In genomic region chr17:46123607-46124006, GRCh38 we compare ENCODE assay signal across 24 cellular contexts.
A peak's percentile ranks its signal among the peaks of the same experiment; 100 is the strongest.
DNase-seq lines count a peak whose midpoint lies in the region; ATAC-seq, FAIRE-seq and TF ChIP-seq lines count a peak whose summit lies in the region.
"Had no signal": no experiment of that assay in that cellular context is flagged by ENCODE, and none has a peak within 500 bp of the region (broad histone marks: within the 10 kb centered on the region; RNA-seq: fewer than 3 reads in every experiment).

No MANE protein-coding gene starts in this region.

- no peak overlapping the region for H4K5ac ChIP-seq in IMR-90 (ENCODE audit: low read depth, low read length)

- peaks cover 31 to 95% of the 10 kb centered on the region in 2 experiments for H3K79me1 ChIP-seq in IMR-90 (ENCODE audit: low read depth in 1 of 2, low read length in 2 of 2)

- no CpG with 5 or more reads among the region's 3 CpGs for WGBS in IMR-90 (ENCODE audit: extremely low coverage in 2 of 2, insufficient read length in 1 of 2), 2 experiments

- no peaks in the 10 kb centered on the region for H3K27me3 Mint-ChIP-seq in naive thymus-derived CD4-positive, alpha-beta T cell
- no peaks in the 10 kb centered on the region for H3K27me3 Mint-ChIP-seq in activated T-helper 1 cell treated with anti-CD3 and anti-CD28 coated beads, Interleukin-12 subunit alpha, Interleukin-12 subunit beta, Interleukin-2, Interleukin-4 antibody, amounts not matched to agents 30 ng/mL and 10 ng/mL and 1 ng/mL, durations not matched to agents 14 hours and 24 hours and 36 hours (ENCODE audit: insufficient read depth)
- H3K27me3 Mint-ChIP-seq: B cell had no signal

- no peak overlapping the region for H3K4ac ChIP-seq in IMR-90 (ENCODE audit: low read depth, low read length)

- peaks cover 0 to 3% (median 0%) of the 10 kb centered on the region in 11 donors for H3K9me3 Mint-ChIP-seq in naive thymus-derived CD4-positive, alpha-beta T cell
- H3K9me3 Mint-ChIP-seq in activated T-helper 1 cell treated with anti-CD3 and anti-CD28 coated beads, Interleukin-12 subunit alpha, Interleukin-12 subunit beta, Interleukin-2, Interleukin-4 antibody, amounts not matched to agents 30 ng/mL and 10 ng/mL and 1 ng/mL, durations not matched to agents 14 hours and 24 hours and 36 hours: no peaks in the 10 kb centered on the region

- no peak overlapping the region for H3K27ac ChIP-seq in IMR-90 (ENCODE audit: insufficient read depth, low read length)
- H3K27ac ChIP-seq in naive thymus-derived CD4-positive, alpha-beta T cell (ENCODE audit: low read depth, low read length): no peak overlapping the region
- H3K27ac ChIP-seq: C4-2B had no signal

- no peak overlapping the region for H3K18ac ChIP-seq in IMR-90 (ENCODE audit: low read depth, low read length)

- H3K4me2 ChIP-seq in IMR-90 (ENCODE audit: low read depth, low read length): no peak overlapping the region
- H3K4me2 ChIP-seq: SK-N-SH had no signal

- no peak overlapping the region for H3K56ac ChIP-seq in IMR-90 (ENCODE audit: extremely low read depth, insufficient read depth, low read length)

- H2AK5ac ChIP-seq in IMR-90 (ENCODE audit: low read depth, low read length): no peak overlapping the region

- in situ Hi-C loops in IMR-90 (cut with MboI; ENCODE audit: low sequenced_read_pairs): no loop called here

- H3K36me3 Mint-ChIP-seq in naive thymus-derived CD4-positive, alpha-beta T cell: peaks cover 4 to 34% (median 13%) of the 10 kb centered on the region in 5 donors
- H3K36me3 Mint-ChIP-seq in activated T-helper 1 cell treated with anti-CD3 and anti-CD28 coated beads, Interleukin-12 subunit alpha, Interleukin-12 subunit beta, Interleukin-2, Interleukin-4 antibody, amounts not matched to agents 30 ng/mL and 10 ng/mL and 1 ng/mL, durations not matched to agents 14 hours and 24 hours and 36 hours (ENCODE audit: low read depth): peaks cover 21% of the 10 kb centered on the region

- H3K9me1 ChIP-seq in IMR-90 (ENCODE audit: insufficient read depth, low read length): peaks cover 14% of the 10 kb centered on the region

- H3K27me3 ChIP-seq in IMR-90 (ENCODE audit: control insufficient read depth, insufficient read depth, low read length): no peaks in the 10 kb centered on the region
- no peaks in the 10 kb centered on the region for H3K27me3 ChIP-seq in naive thymus-derived CD4-positive, alpha-beta T cell (ENCODE audit: control insufficient read depth in 2 of 2, insufficient read depth in 2 of 2, low read length in 2 of 2)
- H3K27me3 ChIP-seq: MG63 had no signal

- H2AFZ ChIP-seq in IMR-90 (replicated peaks; ENCODE audit: low read length, poor library complexity): no peak overlapping the region

- H3K27ac Mint-ChIP-seq in naive thymus-derived CD4-positive, alpha-beta T cell: no peak overlapping the region
- H3K27ac Mint-ChIP-seq in activated T-helper 1 cell treated with anti-CD3 and anti-CD28 coated beads, Interleukin-12 subunit alpha, Interleukin-12 subunit beta, Interleukin-2, Interleukin-4 antibody, amounts not matched to agents 30 ng/mL and 10 ng/mL and 1 ng/mL, durations not matched to agents 14 hours and 24 hours and 36 hours: no peak overlapping the region
- H3K27ac Mint-ChIP-seq: B cell had no signal

- no peak for TF ChIP-seq POLR2A in GM12891 (IDR thresholded peaks at IDR 0.05; ENCODE audit: low read depth, low read length)
- no peak for TF ChIP-seq POLR2A in IMR-90 (IDR thresholded peaks at IDR 0.05; ENCODE audit: low read depth, low read length)

- intact Hi-C loops in IMR-90 (cut with micrococcal nuclease): no loop called here
- intact Hi-C loops in naive thymus-derived CD4-positive, alpha-beta T cell (cut with micrococcal nuclease): loop anchor here (2.0 to 5.0 kb wide), 2 partner anchors 15 to 54 kb away; no protein-coding TSS in a partner anchor
- intact Hi-C loops in activated T-helper 1 cell treated with anti-CD3 and anti-CD28 coated beads, Interleukin-12 subunit alpha, Interleukin-12 subunit beta, Interleukin-2, Interleukin-4 antibody, amounts not matched to agents 30 ng/mL and 10 ng/mL and 1 ng/mL, durations not matched to agents 14 hours and 24 hours and 36 hours (cut with micrococcal nuclease): loop anchor here (2.0 to 5.0 kb wide), 3 partner anchors 13 to 63 kb away; no protein-coding TSS in a partner anchor

- peaks cover 4% of the 10 kb centered on the region for H3K4me1 ChIP-seq in IMR-90 (ENCODE audit: control insufficient read depth, insufficient read depth, low read length)
- H3K4me1 ChIP-seq in naive thymus-derived CD4-positive, alpha-beta T cell (ENCODE audit: control insufficient read depth in 2 of 2, insufficient read depth in 2 of 2, low read length in 2 of 2): peaks cover 55 to 65% of the 10 kb centered on the region in 2 donors

- H3K36me3 ChIP-seq in IMR-90 (ENCODE audit: control insufficient read depth, insufficient read depth, low read length): no peaks in the 10 kb centered on the region; the same call in 1 of the 2 replicates
- H3K36me3 ChIP-seq in naive thymus-derived CD4-positive, alpha-beta T cell (ENCODE audit: control insufficient read depth in 2 of 3, insufficient read depth in 3 of 3, low read length in 3 of 3): peaks cover 0 to under 1% (median 0%) of the 10 kb centered on the region in 3 experiments

- H2AK9ac ChIP-seq in IMR-90 (replicated peaks; ENCODE audit: low read depth, low read length, poor library complexity): no peak overlapping the region

- peak; percentile 74 for FAIRE-seq in GM12891 (lab: Jason Lieb, UNC)
- FAIRE-seq: G401.6, GM12878, HepG2, K562 had no signal

- H3K4me1 Mint-ChIP-seq in naive thymus-derived CD4-positive, alpha-beta T cell: peaks cover 64 to 97% (median 95%) of the 10 kb centered on the region in 7 donors
- peaks cover 72% of the 10 kb centered on the region for H3K4me1 Mint-ChIP-seq in activated T-helper 1 cell treated with anti-CD3 and anti-CD28 coated beads, Interleukin-12 subunit alpha, Interleukin-12 subunit beta, Interleukin-2, Interleukin-4 antibody, amounts not matched to agents 30 ng/mL and 10 ng/mL and 1 ng/mL, durations not matched to agents 14 hours and 24 hours and 36 hours (ENCODE audit: low read depth)

- no peaks in the 10 kb centered on the region for H3K9me3 ChIP-seq in IMR-90 (ENCODE audit: control insufficient read depth, insufficient read depth, low read length)
- no peaks in the 10 kb centered on the region for H3K9me3 ChIP-seq in naive thymus-derived CD4-positive, alpha-beta T cell (ENCODE audit: control insufficient read depth in 2 of 3, low read length in 3 of 3)
- H3K9me3 ChIP-seq: MG63, SK-N-SH had no signal

- H3K4me3 Mint-ChIP-seq in naive thymus-derived CD4-positive, alpha-beta T cell: peak overlapping the region in 7 of 10 donors; percentile 8 to 69 (median 42)
- H3K4me3 Mint-ChIP-seq in activated T-helper 1 cell treated with anti-CD3 and anti-CD28 coated beads, Interleukin-12 subunit alpha, Interleukin-12 subunit beta, Interleukin-2, Interleukin-4 antibody, amounts not matched to agents 30 ng/mL and 10 ng/mL and 1 ng/mL, durations not matched to agents 14 hours and 24 hours and 36 hours: no peak overlapping the region
- H3K4me3 Mint-ChIP-seq: B cell had no signal

- H2BK120ac ChIP-seq in IMR-90 (ENCODE audit: low read depth, low read length): no peak overlapping the region

- peaks cover 99% of the 10 kb centered on the region for H4K20me1 ChIP-seq in IMR-90 (ENCODE audit: insufficient read depth, low read length)

- dilution Hi-C loops in IMR-90 (cut with HindIII; ENCODE audit: low sequenced_read_pairs, unreplicated experiment): no loop called here

- H3K14ac ChIP-seq in IMR-90 (replicated peaks; ENCODE audit: low read depth, low read length): 0 out of 2 replicates have a peak overlapping the region, but pooled peaks have one; percentile 23

- TF ChIP-seq CTCF in IMR-90 (conservative IDR thresholded peaks at IDR 0.05; ENCODE audit: low read depth, low read length): no peak

- H2BK15ac ChIP-seq in IMR-90 (ENCODE audit: low read depth, low read length): no peak overlapping the region

- H2BK5ac ChIP-seq in IMR-90 (ENCODE audit: low read depth, low read length, poor library complexity, severe bottlenecking): no peak overlapping the region

- no TSS peak for BruUV-seq in IMR-90 (replicated peaks; lab: Mats Ljungman, UMichigan)

- ATAC-seq in IMR-90 (ENCODE audit: low read depth): no peak
- ATAC-seq in naive thymus-derived CD4-positive, alpha-beta T cell: no peak
- ATAC-seq in GM21367 (IDR thresholded peaks at IDR 0.05; ENCODE audit: unreplicated experiment): no peak
- no peak for ATAC-seq in esophagus mucosa
- ATAC-seq: GM12878, HepG2, K562, PC-3 had no signal

- H4K91ac ChIP-seq in IMR-90 (ENCODE audit: insufficient read depth, low read depth, low read length): no peak overlapping the region

- TF ChIP-seq RAD21 in IMR-90 (IDR thresholded peaks at IDR 0.05; ENCODE audit: low read length): no peak

- no peak overlapping the region for H4K8ac ChIP-seq in IMR-90 (ENCODE audit: low read depth in 2 of 2, low read length in 2 of 2)

- H3K4me3 ChIP-seq in IMR-90 (ENCODE audit: insufficient read depth, low read depth, low read length): no peak overlapping the region
- no peak overlapping the region for H3K4me3 ChIP-seq in naive thymus-derived CD4-positive, alpha-beta T cell (ENCODE audit: low read length)
- H3K4me3 ChIP-seq: K562, MG63 had no signal

- POLR2A ChIA-PET in IMR-90 (lab: Charles Lee; ENCODE audit: unreplicated experiment): no interaction called here
- POLR2A ChIA-PET in naive thymus-derived CD4-positive, alpha-beta T cell (lab: Charles Lee): interaction anchor here (0.9 kb wide), 1 partner anchor 10 kb away, joined by 3 read pairs; no protein-coding TSS in a partner anchor

- H2BK20ac ChIP-seq in IMR-90 (ENCODE audit: low read depth, low read length): no peak overlapping the region

- CTCF ChIA-PET in IMR-90 (lab: Yijun Ruan, JAX): interaction anchor here (0.6 kb wide), 1 partner anchor 66 kb away, joined by 4 read pairs; no protein-coding TSS in a partner anchor
- CTCF ChIA-PET in naive thymus-derived CD4-positive, alpha-beta T cell (lab: Charles Lee): interaction anchor here (1.2 kb wide), 1 partner anchor 63 kb away, joined by 3 read pairs; no protein-coding TSS in a partner anchor

- H3K23ac ChIP-seq in IMR-90 (ENCODE audit: low read depth, low read length): no peak overlapping the region

- H3K9ac ChIP-seq in IMR-90 (ENCODE audit: low read depth, low read length): no peak overlapping the region
- H3K9ac ChIP-seq: SK-N-SH had no signal

- no peak for DNase-seq in GM12891 (ENCODE audit: insufficient read length, low spot score)
- no peak for DNase-seq in IMR-90
- DNase-seq in naive thymus-derived CD4-positive, alpha-beta T cell: no peak
- DNase-seq in EL: no peak
- no peak for DNase-seq in activated T-helper 1 cell treated with anti-CD3 and anti-CD28 coated beads, Interleukin-12 subunit alpha, Interleukin-12 subunit beta, Interleukin-2, Interleukin-4 antibody, amounts not matched to agents 30 ng/mL and 10 ng/mL and 1 ng/mL, durations not matched to agents 14 hours and 24 hours and 36 hours (ENCODE audit: low spot score)
- DNase-seq: Calu3; MG63; NCI-H1105 treated with DMSO at 0.1 percent for 48 hours; NCI-H2029; NCI-H446; NCI-H524 treated with DMSO at 0.1 percent for 48 hours; NCI-H774; NK-92 treated with Interleukin-12 subunit alpha and Interleukin-12 subunit beta, amount 100 ng/mL, for 24 hours; PC-3; SK-N-SH; SW 1271 had no signal

TF ChIP-seq in GM12891, 5 proteins besides CTCF, POLR2A, EP300 and RAD21 (continues in another document):
- no peak for TF ChIP-seq TAF1 (IDR thresholded peaks at IDR 0.05; ENCODE audit: low read depth, low read length)

TF ChIP-seq in IMR-90, 13 proteins besides CTCF, POLR2A, EP300 and RAD21 (continues in another document):
- TF ChIP-seq SMC3 (IDR thresholded peaks at IDR 0.05; ENCODE audit: low read depth, low read length): no peak
